Comparison of ENCODE assay signal across 12 cellular contexts in genomic region chr3:65575376-65575840, GRCh38.
DNase-seq lines count a peak whose midpoint lies in the region; ATAC-seq and TF ChIP-seq lines count a peak whose summit lies in the region.
"Had no signal": no experiment of that assay in that cellular context is flagged by ENCODE, and none has a peak within 500 bp of the region (broad histone marks: within the 10 kb centered on the region; RNA-seq: fewer than 3 reads in every experiment).

No MANE protein-coding gene starts in this region.

- TF ChIP-seq RAD21 in liver (IDR thresholded peaks at IDR 0.05) = no peak

- H3K4me1 ChIP-seq in liver (ENCODE audit: control insufficient read depth in 4 of 4, insufficient read depth in 4 of 4, low read length in 3 of 4) (peaks cover 0 to 8% (median 3%) of the 10 kb centered on the region in 4 donors), H9 (ENCODE audit: insufficient read depth, low read length) (no peaks in the 10 kb centered on the region), gastroesophageal sphincter (peaks cover 0 to 36% (median 5%) of the 10 kb centered on the region in 3 donors)

- H3K36me3 Mint-ChIP-seq in chondrocyte (ENCODE audit: low read depth) (no peaks in the 10 kb centered on the region), H9 (ENCODE audit: insufficient read depth in 1 of 3, low read depth in 3 of 3) (peaks cover 0 to 9% (median 6%) of the 10 kb centered on the region in 3 experiments; a peak in 5 of 7 replicates)

- no peak overlapping the region for H3T11ph ChIP-seq in H9 (ENCODE audit: low read length)

- 91% methylated on average over 1 of the region's 1 CpG for WGBS in liver
- WGBS in H9 (ENCODE audit: extremely low coverage, insufficient read length, low lambda C conversion rate) = no CpG with 5 or more reads among the region's 1 CpG
- WGBS in gastroesophageal sphincter (ENCODE audit: low coverage in 1 of 2), 2 donors = 82 to 86% methylated on average over 1 of the region's 1 CpG

- no peaks in the 10 kb centered on the region for H3K27me3 ChIP-seq in liver (ENCODE audit: control insufficient read depth in 4 of 4, insufficient read depth in 4 of 4, low read length in 3 of 4)
- H3K27me3 ChIP-seq in H9 (ENCODE audit: insufficient read depth, low read length) = no peaks in the 10 kb centered on the region
- H3K27me3 ChIP-seq in gastroesophageal sphincter = no peaks in the 10 kb centered on the region
- H3K27me3 ChIP-seq: sigmoid colon had no signal

- H3K4me3 Mint-ChIP-seq in chondrocyte (ENCODE audit: unreplicated experiment) (no peak overlapping the region), H9 (no peak overlapping the region)
- H3K4me3 Mint-ChIP-seq: activated CD8-positive, alpha-beta T cell treated with anti-CD3 and anti-CD28 coated beads for 36 hours had no signal

- no peak overlapping the region for H3K18ac ChIP-seq in H9 (ENCODE audit: insufficient read length, low read depth, low read length)

- ATAC-seq in gastroesophageal sphincter = no peak
- ATAC-seq in HG02610 (IDR thresholded peaks at IDR 0.05; ENCODE audit: unreplicated experiment) = no peak
- ATAC-seq: activated CD8-positive, alpha-beta T cell treated with anti-CD3 and anti-CD28 coated beads for 36 hours had no signal

- no peak overlapping the region for H3K4me3 ChIP-seq in liver (ENCODE audit: low read depth in 1 of 3, low read length in 3 of 3)
- H3K4me3 ChIP-seq in gastroesophageal sphincter = no peak overlapping the region
- H3K4me3 ChIP-seq: sigmoid colon had no signal

- H3K4me1 Mint-ChIP-seq in chondrocyte (ENCODE audit: low read depth) (peaks cover 44% of the 10 kb centered on the region), H9 (peaks cover 16 to 18% of the 10 kb centered on the region in 2 experiments)

- H2BK15ac ChIP-seq in H9 (ENCODE audit: low read depth, low read length) = no peak overlapping the region

- H3K9me3 ChIP-seq in liver (ENCODE audit: control insufficient read depth in 4 of 4, low read length in 3 of 4) (peaks cover 0 to 3% (median 0%) of the 10 kb centered on the region in 4 donors), H9 (ENCODE audit: control insufficient read depth, low read depth, low read length) (no peaks in the 10 kb centered on the region), gastroesophageal sphincter (no peaks in the 10 kb centered on the region)
- H3K9me3 ChIP-seq: sigmoid colon had no signal

- H3K56ac ChIP-seq in H9 (ENCODE audit: insufficient read length, low read depth, low read length) = no peak overlapping the region

- no peaks in the 10 kb centered on the region for H3K23me2 ChIP-seq in H9 (ENCODE audit: insufficient read length, low read depth, low read length, poor library complexity, severe bottlenecking)

- H3K14ac ChIP-seq in H9 (ENCODE audit: insufficient read depth, low read length) = no peak overlapping the region

- no peak overlapping the region for H3K4me2 ChIP-seq in H9 (ENCODE audit: insufficient read depth, insufficient read length, low read length)

- H2AFZ ChIP-seq in H9 (ENCODE audit: low read length) = no peak overlapping the region

- no peak overlapping the region for H4K91ac ChIP-seq in H9 (ENCODE audit: insufficient read length, low read depth, low read length)

- no peaks in the 10 kb centered on the region for H3K27me3 Mint-ChIP-seq in chondrocyte (ENCODE audit: low read depth)
- H3K27me3 Mint-ChIP-seq in H9 (ENCODE audit: low read depth) = no peaks in the 10 kb centered on the region
- H3K27me3 Mint-ChIP-seq: activated CD8-positive, alpha-beta T cell treated with anti-CD3 and anti-CD28 coated beads for 36 hours had no signal

- H2BK20ac ChIP-seq in H9 (ENCODE audit: low read depth, low read length, poor library complexity, severe bottlenecking) = no peak overlapping the region

- no peak overlapping the region for H4K5ac ChIP-seq in H9 (ENCODE audit: insufficient read length, low read depth, low read length)

- no peaks in the 10 kb centered on the region for H3K36me3 ChIP-seq in liver (ENCODE audit: control insufficient read depth in 4 of 4, insufficient read depth in 3 of 4, low read depth in 1 of 4, low read length in 3 of 4)
- H3K36me3 ChIP-seq in gastroesophageal sphincter = no peaks in the 10 kb centered on the region
- H3K36me3 ChIP-seq: sigmoid colon had no signal

- DNase-seq in Daoy (ENCODE audit: low read depth) (peak; percentile 51), NCI-H460 (ENCODE audit: extremely low read depth, low read depth) (peak; percentile 8), chondrocyte (ENCODE audit: low spot score) (no peak), H9 (no peak), NCI-H2196 (lab: John Stamatoyannopoulos, UW; ENCODE audit: unreplicated experiment) (no peak)
- DNase-seq: activated CD8-positive, alpha-beta T cell treated with anti-CD3 and anti-CD28 coated beads for 36 hours; activated naive CD4-positive, alpha-beta T cell; sigmoid colon; T-helper 2 cell had no signal

- H2BK120ac ChIP-seq in H9 (ENCODE audit: low read depth, low read length, poor library complexity, severe bottlenecking) = no peak overlapping the region

- H3K9ac ChIP-seq in liver (ENCODE audit: low read depth in 1 of 2, low read length in 2 of 2) (no peak overlapping the region), H9 (ENCODE audit: extremely low read depth, insufficient read length, low read length) (no peak overlapping the region)

- no peak overlapping the region for H2BK5ac ChIP-seq in H9 (ENCODE audit: insufficient read length, low read length)

- H3K9me3 Mint-ChIP-seq in chondrocyte (ENCODE audit: low read depth) (peaks cover 2% of the 10 kb centered on the region), H9 (peaks cover 0 to 4% of the 10 kb centered on the region in 2 experiments; a peak in 3 of 5 replicates)

- no peak overlapping the region for H3K27ac ChIP-seq in liver (ENCODE audit: low read depth in 1 of 2, low read length in 2 of 2)
- H3K27ac ChIP-seq in H9 (ENCODE audit: insufficient read length, low read depth, low read length) = no peak overlapping the region
- no peak overlapping the region for H3K27ac ChIP-seq in gastroesophageal sphincter
- H3K27ac ChIP-seq: sigmoid colon had no signal

- peak overlapping the region; percentile 90 for H3K27ac Mint-ChIP-seq in chondrocyte (ENCODE audit: unreplicated experiment)
- no peak overlapping the region for H3K27ac Mint-ChIP-seq in H9
- H3K27ac Mint-ChIP-seq: activated CD8-positive, alpha-beta T cell treated with anti-CD3 and anti-CD28 coated beads for 36 hours had no signal

- H2AK5ac ChIP-seq in H9 (ENCODE audit: insufficient read length, low read length) = no peak overlapping the region

- no peak overlapping the region for H4K8ac ChIP-seq in H9 (replicated peaks; ENCODE audit: insufficient read length, low read depth, low read length)

- H4K20me1 ChIP-seq in H9 (ENCODE audit: control insufficient read depth, insufficient read depth, insufficient read length) = no peaks in the 10 kb centered on the region

- no peak overlapping the region for H2BK12ac ChIP-seq in H9 (ENCODE audit: insufficient read length, low read depth, low read length)

- no peak overlapping the region for H3K4ac ChIP-seq in H9 (ENCODE audit: low read depth, low read length)

- no peak for TF ChIP-seq POLR2A in gastroesophageal sphincter (IDR thresholded peaks at IDR 0.05)

- no peak for TF ChIP-seq EP300 in gastroesophageal sphincter (IDR thresholded peaks at IDR 0.05)

- no peak for TF ChIP-seq CTCF in chondrocyte (IDR thresholded peaks at IDR 0.05)
- no peak for TF ChIP-seq CTCF in liver (IDR thresholded peaks at IDR 0.05; ENCODE audit: low read depth, low read length, missing input control)
- no peak for TF ChIP-seq CTCF in H9 (conservative IDR thresholded peaks at IDR 0.05)
- TF ChIP-seq CTCF in gastroesophageal sphincter (IDR thresholded peaks at IDR 0.05) = no peak

- H3K79me1 ChIP-seq in H9 (ENCODE audit: insufficient read depth, low read depth, low read length, poor library complexity, severe bottlenecking) = no peaks in the 10 kb centered on the region

- H3K23ac ChIP-seq in H9 (ENCODE audit: insufficient read length, low read depth, low read length) = no peak overlapping the region

- H3K79me2 ChIP-seq in H9 (ENCODE audit: insufficient read depth, low read length) = peaks cover 3% of the 10 kb centered on the region; the same call in 1 of the 2 replicates

TF ChIP-seq in liver, 16 proteins besides CTCF, POLR2A, EP300 and RAD21:
- TF ChIP-seq FOXA2 (IDR thresholded peaks at IDR 0.05) (peak; percentile 28), RXRA (IDR thresholded peaks at IDR 0.05) (no peak), REST (IDR thresholded peaks at IDR 0.05) (no peak)

Comparison
In these comparisons a context has a peak if more than half of its experiments do, and no peak if none do; other contexts are left out.
1. DNase-seq: peak in Daoy (single experiment) and NCI-H460 (single experiment); none in chondrocyte (single experiment), H9 (single experiment) and NCI-H2196 (single experiment).